In the genomic region with DNA sequence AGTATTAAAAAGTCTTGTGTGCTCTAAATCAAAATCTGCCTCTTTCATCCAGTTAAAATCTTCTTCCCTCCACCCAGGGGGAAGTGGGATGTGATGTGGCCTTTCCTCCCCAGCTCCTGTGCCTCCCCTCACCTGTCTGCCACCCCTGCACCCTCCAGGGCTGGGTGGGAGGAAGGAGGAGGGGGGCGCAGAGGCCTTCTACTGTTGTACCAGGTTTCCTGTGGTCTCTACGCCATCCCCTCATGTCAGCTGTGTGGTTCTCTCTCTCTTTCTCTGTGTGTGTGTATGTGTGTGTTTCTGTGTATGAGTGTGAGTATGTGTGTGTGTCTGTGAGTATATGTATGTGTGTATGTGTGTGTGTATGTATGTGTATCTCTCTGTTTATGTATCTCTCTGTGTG, we compare ENCODE assay signal across 18 cellular contexts. TPM values are rescaled to one million over a fixed set of nuclear protein-coding genes. Genes with fewer than 3 reads are reported as not detected.
"Had no signal": no experiment of that assay in that cellular context is flagged by ENCODE, and none has a peak within 500 bp of the region (broad histone marks: within the 10 kb centered on the region; RNA-seq: fewer than 3 reads in every experiment).

No MANE protein-coding gene starts in this region.

- DNase-seq: activated B cell treated with CpG ODN at 0.5 μM for 24 hours; activated CD8-positive, alpha-beta memory T cell treated with anti-CD3 and anti-CD28 coated beads for 24 hours; activated naive CD4-positive, alpha-beta T cell treated with Interleukin-2 at 50 U/mL for 16 hours; activated T-cell treated with anti-CD3 and anti-CD28 coated beads for 4 hours; dorsolateral prefrontal cortex; left lung; naive B cell; stimulated activated CD4-positive, alpha-beta T cell treated with anti-CD3 and anti-CD28 coated beads, Interleukin-12 subunit alpha, Interleukin-12 subunit beta, amount 100 ng/mL, for 4 hours; stimulated activated CD4-positive, alpha-beta T cell treated with anti-CD3 and anti-CD28 coated beads, Interleukin-2, amount 100 ng/mL, for 24 hours; thyroid gland had no signal

- ATAC-seq: esophagus mucosa, left lung had no signal

- H3K4me1 ChIP-seq: ascending aorta, thyroid gland had no signal

- H3K9me3 ChIP-seq: ascending aorta, left lung, neutrophil, thyroid gland had no signal

- H3K79me2 ChIP-seq: hepatocyte had no signal

- H3K4me3 ChIP-seq: ascending aorta, dorsolateral prefrontal cortex, hepatocyte, left lung, thyroid gland had no signal

- H3K27me3 ChIP-seq: ascending aorta, hepatocyte, left lung, thyroid gland had no signal

- H3K4me2 ChIP-seq: hepatocyte had no signal

- H3K36me3 ChIP-seq: ascending aorta, left lung, neutrophil, thyroid gland had no signal

- H3K27ac ChIP-seq: ascending aorta, dorsolateral prefrontal cortex, hepatocyte, left lung, neutrophil, thyroid gland had no signal

- H2AFZ ChIP-seq: hepatocyte had no signal

RNA-seq across cellular contexts. Expression of a gene that starts 45.6 kb away (rescaled TPM):
- total RNA-seq: activated B cell treated with CpG ODN at 0.5 μM for 24 hours; activated CD4-positive, alpha-beta T cell treated with anti-CD3 and anti-CD28 coated beads, Interleukin-2, amount 10 ng/mL, durations not matched to agents 24 days and 14 days; ascending aorta; bronchial epithelial cell; esophagus mucosa; hepatocyte; left lung; mononuclear cell; renal cortical epithelial cell; thyroid gland had no signal
